Comparison of ENCODE assay signal across 24 cellular contexts in genomic region chrX:13581554-13581953, GRCh38. TPM values are rescaled to one million over a fixed set of nuclear protein-coding genes. Genes with fewer than 3 reads are reported as not detected.
"Had no signal": no experiment of that assay in that cellular context is flagged by ENCODE, and none has a peak within 500 bp of the region (broad histone marks: within the 10 kb centered on the region; RNA-seq: fewer than 3 reads in every experiment).

No MANE protein-coding gene starts in this region.

- H3K4me1 ChIP-seq: esophagus muscularis mucosa, gastrocnemius medialis, left ventricle myocardium inferior, prostate gland, testis had no signal

- H3K27ac Mint-ChIP-seq: activated naive CD8-positive, alpha-beta T cell; activated T-cell treated with anti-CD3 and anti-CD28 coated beads, Interleukin-2, amount 50 U/mL, for 24 hours; activated T-helper 17 cell treated with anti-CD3 and anti-CD28 coated beads, Interleukin-2, amount 50 U/mL, for 72 hours; effector memory CD8-positive, alpha-beta T cell; mesothelial cell of epicardium; naive thymus-derived CD8-positive, alpha-beta T cell; type B pancreatic cell had no signal

- H3K27ac ChIP-seq: dorsolateral prefrontal cortex, esophagus muscularis mucosa, gastrocnemius medialis, left ventricle myocardium inferior, ovary, prostate gland, testis had no signal

- H3K36me3 Mint-ChIP-seq: activated naive CD8-positive, alpha-beta T cell; mesothelial cell of epicardium; type B pancreatic cell had no signal

- ATAC-seq: activated T-helper 17 cell treated with anti-CD3 and anti-CD28 coated beads, Interleukin-2, amount 50 U/mL, for 72 hours; effector memory CD8-positive, alpha-beta T cell; gastrocnemius medialis; naive thymus-derived CD8-positive, alpha-beta T cell had no signal

- H3K27me3 Mint-ChIP-seq: type B pancreatic cell had no signal

- H3K4me3 Mint-ChIP-seq: activated naive CD8-positive, alpha-beta T cell; activated T-cell treated with anti-CD3 and anti-CD28 coated beads, Interleukin-2, amount 50 U/mL, for 24 hours; activated T-helper 17 cell treated with anti-CD3 and anti-CD28 coated beads, Interleukin-2, amount 50 U/mL, for 72 hours; effector memory CD8-positive, alpha-beta T cell; mesothelial cell of epicardium; naive thymus-derived CD8-positive, alpha-beta T cell; type B pancreatic cell had no signal

- H3K4me1 Mint-ChIP-seq: activated T-helper 17 cell treated with anti-CD3 and anti-CD28 coated beads, Interleukin-2, amount 50 U/mL, for 72 hours; mesothelial cell of epicardium; naive thymus-derived CD8-positive, alpha-beta T cell had no signal

- DNase-seq: activated CD8-positive, alpha-beta memory T cell treated with anti-CD3 and anti-CD28 coated beads for 24 hours; activated CD8-positive, alpha-beta memory T cell treated with anti-CD3 and anti-CD28 coated beads, Interleukin-2, amount 50 U/mL, for 4 hours; activated naive CD4-positive, alpha-beta T cell; activated T-cell treated with anti-CD3 and anti-CD28 coated beads, Interleukin-2, amount 50 U/mL, for 24 hours; central memory CD4-positive, alpha-beta T cell; dorsolateral prefrontal cortex; effector memory CD8-positive, alpha-beta T cell; gastrocnemius medialis; hypothalamus; left ventricle myocardium inferior; mammary epithelial cell; naive thymus-derived CD8-positive, alpha-beta T cell; ovary; stimulated activated CD4-positive, alpha-beta T cell treated with anti-CD3 and anti-CD28 coated beads, Interleukin-4, amount 100 ng/mL, for 1 hour; stimulated activated naive CD4-positive, alpha-beta T cell; T-helper 9 cell; testis had no signal

- H3K9me3 Mint-ChIP-seq: activated T-helper 17 cell treated with anti-CD3 and anti-CD28 coated beads, Interleukin-2, amount 50 U/mL, for 72 hours; effector memory CD8-positive, alpha-beta T cell had no signal

- H3K36me3 ChIP-seq: esophagus muscularis mucosa, gastrocnemius medialis, left ventricle myocardium inferior, ovary, prostate gland had no signal

- H3K27me3 ChIP-seq: esophagus muscularis mucosa, gastrocnemius medialis, ovary, testis had no signal

- H3K4me3 ChIP-seq: dorsolateral prefrontal cortex, esophagus muscularis mucosa, gastrocnemius medialis, left ventricle myocardium inferior, ovary, prostate gland, testis had no signal

- H3K9me3 ChIP-seq: gastrocnemius medialis, left ventricle myocardium inferior, ovary, prostate gland, testis had no signal

RNA-seq across cellular contexts. Expression of gene EGFL6, which starts 12.2 kb away (rescaled TPM):
- total RNA-seq: endothelial cell of umbilical vein; left ventricle myocardium inferior; naive thymus-derived CD8-positive, alpha-beta T cell had no signal
- polyA plus RNA-seq: endothelial cell of umbilical vein; naive thymus-derived CD8-positive, alpha-beta T cell had no signal
